1 cellular context compared by ENCODE assay signal in the genomic region with DNA sequence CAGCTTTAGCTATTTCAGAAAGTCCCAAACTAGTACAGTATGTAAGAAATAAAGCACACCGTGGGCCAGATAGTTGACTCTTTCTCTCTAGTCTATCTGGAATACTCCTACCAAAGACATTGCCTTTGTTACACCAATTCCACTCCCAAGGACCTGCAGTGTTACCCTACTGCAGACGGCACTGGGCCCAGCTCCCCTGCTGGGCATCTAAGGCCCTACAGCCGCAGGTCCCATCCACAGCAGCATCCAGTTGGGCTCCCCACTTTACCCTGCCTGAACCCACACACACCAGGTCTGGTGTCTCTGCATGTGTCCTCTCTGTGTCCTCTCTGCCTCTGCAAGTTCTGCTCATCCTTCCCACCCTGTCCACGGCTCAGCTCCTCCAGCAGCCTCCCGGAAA.
TF ChIP-seq lines count a peak whose summit lies in the region.

No MANE protein-coding gene starts in this region.

TF ChIP-seq in K562, 482 proteins besides CTCF, POLR2A, EP300 and RAD21:
- TF ChIP-seq NFYB (IDR thresholded peaks at IDR 0.05; ENCODE audit: extremely low read depth, insufficient read length) (no peak), MEF2D (tag; conservative IDR thresholded peaks at IDR 0.05; ENCODE audit: low read depth) (no peak), HDGF (IDR thresholded peaks at IDR 0.05) (no peak), ZZZ3 (IDR thresholded peaks at IDR 0.05) (no peak), CBFB (CRISPR knock-in tag; IDR thresholded peaks at IDR 0.05) (no peak), STAT5B (CRISPR knock-in tag; IDR thresholded peaks at IDR 0.05) (no peak), SAFB (IDR thresholded peaks at IDR 0.05; ENCODE audit: borderline replicate concordance, low read depth, low read length) (no peak), CHD4 (IDR thresholded peaks at IDR 0.05; ENCODE audit: insufficient read depth, insufficient replicate concordance, low read depth, low read length, poor library complexity, severe bottlenecking) (no peak), ZNF12 (CRISPR knock-in tag; IDR thresholded peaks at IDR 0.05) (no peak), NCOA6 (IDR thresholded peaks at IDR 0.05) (no peak), ZNF184 (CRISPR knock-in tag; IDR thresholded peaks at IDR 0.05) (no peak), ZNF41 (CRISPR knock-in tag; conservative IDR thresholded peaks at IDR 0.05) (no peak), SMARCC2 (IDR thresholded peaks at IDR 0.05; ENCODE audit: low read depth) (no peak), ZNF3 (CRISPR knock-in tag; IDR thresholded peaks at IDR 0.05) (no peak), SRSF1 (IDR thresholded peaks at IDR 0.05; ENCODE audit: low read depth, low read length) (no peak), HMGN3 (IDR thresholded peaks at IDR 0.05; ENCODE audit: borderline replicate concordance, extremely low read depth, insufficient read length, low read depth, low read length) (no peak)
- TF ChIP-seq, protein P1, sequence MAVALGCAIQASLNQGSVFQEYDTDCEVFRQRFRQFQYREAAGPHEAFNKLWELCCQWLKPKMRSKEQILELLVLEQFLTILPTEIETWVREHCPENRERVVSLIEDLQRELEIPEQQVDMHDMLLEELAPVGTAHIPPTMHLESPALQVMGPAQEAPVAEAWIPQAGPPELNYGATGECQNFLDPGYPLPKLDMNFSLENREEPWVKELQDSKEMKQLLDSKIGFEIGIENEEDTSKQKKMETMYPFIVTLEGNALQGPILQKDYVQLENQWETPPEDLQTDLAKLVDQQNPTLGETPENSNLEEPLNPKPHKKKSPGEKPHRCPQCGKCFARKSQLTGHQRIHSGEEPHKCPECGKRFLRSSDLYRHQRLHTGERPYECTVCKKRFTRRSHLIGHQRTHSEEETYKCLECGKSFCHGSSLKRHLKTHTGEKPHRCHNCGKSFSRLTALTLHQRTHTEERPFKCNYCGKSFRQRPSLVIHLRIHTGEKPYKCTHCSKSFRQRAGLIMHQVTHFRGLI (CRISPR knock-in tag; IDR thresholded peaks at IDR 0.05): no peak
- TF ChIP-seq, protein P2, sequence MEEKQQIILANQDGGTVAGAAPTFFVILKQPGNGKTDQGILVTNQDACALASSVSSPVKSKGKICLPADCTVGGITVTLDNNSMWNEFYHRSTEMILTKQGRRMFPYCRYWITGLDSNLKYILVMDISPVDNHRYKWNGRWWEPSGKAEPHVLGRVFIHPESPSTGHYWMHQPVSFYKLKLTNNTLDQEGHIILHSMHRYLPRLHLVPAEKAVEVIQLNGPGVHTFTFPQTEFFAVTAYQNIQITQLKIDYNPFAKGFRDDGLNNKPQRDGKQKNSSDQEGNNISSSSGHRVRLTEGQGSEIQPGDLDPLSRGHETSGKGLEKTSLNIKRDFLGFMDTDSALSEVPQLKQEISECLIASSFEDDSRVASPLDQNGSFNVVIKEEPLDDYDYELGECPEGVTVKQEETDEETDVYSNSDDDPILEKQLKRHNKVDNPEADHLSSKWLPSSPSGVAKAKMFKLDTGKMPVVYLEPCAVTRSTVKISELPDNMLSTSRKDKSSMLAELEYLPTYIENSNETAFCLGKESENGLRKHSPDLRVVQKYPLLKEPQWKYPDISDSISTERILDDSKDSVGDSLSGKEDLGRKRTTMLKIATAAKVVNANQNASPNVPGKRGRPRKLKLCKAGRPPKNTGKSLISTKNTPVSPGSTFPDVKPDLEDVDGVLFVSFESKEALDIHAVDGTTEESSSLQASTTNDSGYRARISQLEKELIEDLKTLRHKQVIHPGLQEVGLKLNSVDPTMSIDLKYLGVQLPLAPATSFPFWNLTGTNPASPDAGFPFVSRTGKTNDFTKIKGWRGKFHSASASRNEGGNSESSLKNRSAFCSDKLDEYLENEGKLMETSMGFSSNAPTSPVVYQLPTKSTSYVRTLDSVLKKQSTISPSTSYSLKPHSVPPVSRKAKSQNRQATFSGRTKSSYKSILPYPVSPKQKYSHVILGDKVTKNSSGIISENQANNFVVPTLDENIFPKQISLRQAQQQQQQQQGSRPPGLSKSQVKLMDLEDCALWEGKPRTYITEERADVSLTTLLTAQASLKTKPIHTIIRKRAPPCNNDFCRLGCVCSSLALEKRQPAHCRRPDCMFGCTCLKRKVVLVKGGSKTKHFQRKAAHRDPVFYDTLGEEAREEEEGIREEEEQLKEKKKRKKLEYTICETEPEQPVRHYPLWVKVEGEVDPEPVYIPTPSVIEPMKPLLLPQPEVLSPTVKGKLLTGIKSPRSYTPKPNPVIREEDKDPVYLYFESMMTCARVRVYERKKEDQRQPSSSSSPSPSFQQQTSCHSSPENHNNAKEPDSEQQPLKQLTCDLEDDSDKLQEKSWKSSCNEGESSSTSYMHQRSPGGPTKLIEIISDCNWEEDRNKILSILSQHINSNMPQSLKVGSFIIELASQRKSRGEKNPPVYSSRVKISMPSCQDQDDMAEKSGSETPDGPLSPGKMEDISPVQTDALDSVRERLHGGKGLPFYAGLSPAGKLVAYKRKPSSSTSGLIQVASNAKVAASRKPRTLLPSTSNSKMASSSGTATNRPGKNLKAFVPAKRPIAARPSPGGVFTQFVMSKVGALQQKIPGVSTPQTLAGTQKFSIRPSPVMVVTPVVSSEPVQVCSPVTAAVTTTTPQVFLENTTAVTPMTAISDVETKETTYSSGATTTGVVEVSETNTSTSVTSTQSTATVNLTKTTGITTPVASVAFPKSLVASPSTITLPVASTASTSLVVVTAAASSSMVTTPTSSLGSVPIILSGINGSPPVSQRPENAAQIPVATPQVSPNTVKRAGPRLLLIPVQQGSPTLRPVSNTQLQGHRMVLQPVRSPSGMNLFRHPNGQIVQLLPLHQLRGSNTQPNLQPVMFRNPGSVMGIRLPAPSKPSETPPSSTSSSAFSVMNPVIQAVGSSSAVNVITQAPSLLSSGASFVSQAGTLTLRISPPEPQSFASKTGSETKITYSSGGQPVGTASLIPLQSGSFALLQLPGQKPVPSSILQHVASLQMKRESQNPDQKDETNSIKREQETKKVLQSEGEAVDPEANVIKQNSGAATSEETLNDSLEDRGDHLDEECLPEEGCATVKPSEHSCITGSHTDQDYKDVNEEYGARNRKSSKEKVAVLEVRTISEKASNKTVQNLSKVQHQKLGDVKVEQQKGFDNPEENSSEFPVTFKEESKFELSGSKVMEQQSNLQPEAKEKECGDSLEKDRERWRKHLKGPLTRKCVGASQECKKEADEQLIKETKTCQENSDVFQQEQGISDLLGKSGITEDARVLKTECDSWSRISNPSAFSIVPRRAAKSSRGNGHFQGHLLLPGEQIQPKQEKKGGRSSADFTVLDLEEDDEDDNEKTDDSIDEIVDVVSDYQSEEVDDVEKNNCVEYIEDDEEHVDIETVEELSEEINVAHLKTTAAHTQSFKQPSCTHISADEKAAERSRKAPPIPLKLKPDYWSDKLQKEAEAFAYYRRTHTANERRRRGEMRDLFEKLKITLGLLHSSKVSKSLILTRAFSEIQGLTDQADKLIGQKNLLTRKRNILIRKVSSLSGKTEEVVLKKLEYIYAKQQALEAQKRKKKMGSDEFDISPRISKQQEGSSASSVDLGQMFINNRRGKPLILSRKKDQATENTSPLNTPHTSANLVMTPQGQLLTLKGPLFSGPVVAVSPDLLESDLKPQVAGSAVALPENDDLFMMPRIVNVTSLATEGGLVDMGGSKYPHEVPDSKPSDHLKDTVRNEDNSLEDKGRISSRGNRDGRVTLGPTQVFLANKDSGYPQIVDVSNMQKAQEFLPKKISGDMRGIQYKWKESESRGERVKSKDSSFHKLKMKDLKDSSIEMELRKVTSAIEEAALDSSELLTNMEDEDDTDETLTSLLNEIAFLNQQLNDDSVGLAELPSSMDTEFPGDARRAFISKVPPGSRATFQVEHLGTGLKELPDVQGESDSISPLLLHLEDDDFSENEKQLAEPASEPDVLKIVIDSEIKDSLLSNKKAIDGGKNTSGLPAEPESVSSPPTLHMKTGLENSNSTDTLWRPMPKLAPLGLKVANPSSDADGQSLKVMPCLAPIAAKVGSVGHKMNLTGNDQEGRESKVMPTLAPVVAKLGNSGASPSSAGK (IDR thresholded peaks at IDR 0.05): no peak
- TF ChIP-seq, protein P3, sequence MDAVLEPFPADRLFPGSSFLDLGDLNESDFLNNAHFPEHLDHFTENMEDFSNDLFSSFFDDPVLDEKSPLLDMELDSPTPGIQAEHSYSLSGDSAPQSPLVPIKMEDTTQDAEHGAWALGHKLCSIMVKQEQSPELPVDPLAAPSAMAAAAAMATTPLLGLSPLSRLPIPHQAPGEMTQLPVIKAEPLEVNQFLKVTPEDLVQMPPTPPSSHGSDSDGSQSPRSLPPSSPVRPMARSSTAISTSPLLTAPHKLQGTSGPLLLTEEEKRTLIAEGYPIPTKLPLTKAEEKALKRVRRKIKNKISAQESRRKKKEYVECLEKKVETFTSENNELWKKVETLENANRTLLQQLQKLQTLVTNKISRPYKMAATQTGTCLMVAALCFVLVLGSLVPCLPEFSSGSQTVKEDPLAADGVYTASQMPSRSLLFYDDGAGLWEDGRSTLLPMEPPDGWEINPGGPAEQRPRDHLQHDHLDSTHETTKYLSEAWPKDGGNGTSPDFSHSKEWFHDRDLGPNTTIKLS (IDR thresholded peaks at IDR 0.05; ENCODE audit: borderline replicate concordance, low read depth): no peak
- TF ChIP-seq, protein P4, sequence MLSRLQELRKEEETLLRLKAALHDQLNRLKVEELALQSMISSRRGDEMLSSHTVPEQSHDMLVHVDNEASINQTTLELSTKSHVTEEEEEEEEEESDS (CRISPR knock-in tag; IDR thresholded peaks at IDR 0.05): no peak
TF ChIP-seq in K562: peak in this region for 0.
